ENCODE assay signal across 9 cellular contexts in genomic region chr6:56699066-56699654, GRCh38. TPM values are rescaled to one million over a fixed set of nuclear protein-coding genes. Genes with fewer than 3 reads are reported as not detected.
DNase-seq lines count a peak whose midpoint lies in the region; ATAC-seq, FAIRE-seq and TF ChIP-seq lines count a peak whose summit lies in the region.
"Had no signal": no experiment of that assay in that cellular context is flagged by ENCODE, and none has a peak within 500 bp of the region (broad histone marks: within the 10 kb centered on the region; RNA-seq: fewer than 3 reads in every experiment).

No MANE protein-coding gene starts in this region.

- 30 to 31% methylated on average over 1 of the region's 1 CpG for WGBS in upper lobe of left lung, 2 donors

- POLR2A ChIA-PET in BJ (lab: Charles Lee), result no interaction called here

- TF ChIP-seq CTCF in BJ (IDR thresholded peaks at IDR 0.05; ENCODE audit: insufficient read depth, low read depth, low read length), result peak; percentile 39; the same call in 1 of the 2 replicates
- peak in 5 of 6 experiments; percentile 17 to 39 (median 39) for TF ChIP-seq CTCF in upper lobe of left lung (IDR thresholded peaks at IDR 0.05)

- H3K27ac ChIP-seq in upper lobe of left lung, result no peak overlapping the region

- H3K4me1 ChIP-seq in upper lobe of left lung, result no peaks in the 10 kb centered on the region

- DNase-seq in BJ (ENCODE audit: low read depth), result no peak
- DNase-seq in HT-29 (ENCODE audit: low spot score), result peak; percentile 66
- peak; percentile 19 for DNase-seq in SKM-1 (lab: John Stamatoyannopoulos, UW; ENCODE audit: unreplicated experiment)
- DNase-seq in Right ventricle myocardium superior, result no peak
- DNase-seq in upper lobe of left lung, result no peak
- no peak for DNase-seq in urothelium cell line (ENCODE audit: low spot score)
- DNase-seq in NK-92 treated with Interleukin-12 subunit alpha and Interleukin-12 subunit beta, amount 100 ng/mL, for 24 hours (lab: John Stamatoyannopoulos, UW), result no peak

- CTCF ChIA-PET in BJ (lab: Yijun Ruan, JAX), result interaction anchor here (1.0 to 3.0 kb wide), 13 partner anchors 9 to 190 kb away, joined by 3 to 17 read pairs (median 4); partner anchors contain the start of gene DST

- TF ChIP-seq EP300 in upper lobe of left lung (IDR thresholded peaks at IDR 0.05), result no peak

- TF ChIP-seq POLR2A in upper lobe of left lung (IDR thresholded peaks at IDR 0.05), result no peak

- H3K36me3 ChIP-seq in BJ (ENCODE audit: control insufficient read depth, insufficient read depth, low read length) (no peaks in the 10 kb centered on the region), upper lobe of left lung (no peaks in the 10 kb centered on the region)

- ATAC-seq in Right ventricle myocardium superior (ENCODE audit: poor library complexity) (peak; percentile 70), upper lobe of left lung (ENCODE audit: low FRiP score in 2 of 2) (peak in 1 of 2 donors; percentile 68), GM19455 (IDR thresholded peaks at IDR 0.05; ENCODE audit: unreplicated experiment) (no peak)

- H3K4me3 ChIP-seq in BJ (ENCODE audit: low read depth, low read length) (no peak overlapping the region), upper lobe of left lung (no peak overlapping the region)

- H3K27me3 ChIP-seq in BJ (ENCODE audit: control insufficient read depth, insufficient read depth, low read length) (no peaks in the 10 kb centered on the region), upper lobe of left lung (no peaks in the 10 kb centered on the region)

- FAIRE-seq in urothelium cell line (lab: Jason Lieb, UNC), result no peak
- FAIRE-seq: H1 had no signal

- no peaks in the 10 kb centered on the region for H3K9me3 ChIP-seq in upper lobe of left lung

- intact Hi-C loops in Right ventricle myocardium superior (cut with DNase I), result loop anchor here (5.0 kb wide), 1 partner anchor 62 kb away; no protein-coding TSS in a partner anchor

RNA-seq across cellular contexts. Expression of gene DST, which starts 56.5 kb away (rescaled TPM):
- 80.6 and 110 TPM in 2 replicates for polyA plus RNA-seq in BJ (2011; rRNA removed)
- 341 and 421 TPM in 2 replicates for polyA minus RNA-seq in BJ (2011; rRNA and poly(A)+ RNA removed)
- total RNA-seq in HT-29 (2014; rRNA removed; shearing (Covaris generic)), result 32.8 and 33.5 TPM in 2 replicates
- total RNA-seq in Right ventricle myocardium superior (234 TPM), upper lobe of left lung (100 to 1,000 TPM; 241 to 477 (median 341) TPM)

Comparison
In these comparisons a context has a peak if more than half of its experiments do, and no peak if none do; other contexts are left out.
1. DNase-seq: peak in HT-29 (single experiment) and SKM-1 (single experiment); none in BJ (single experiment), Right ventricle myocardium superior (single experiment), upper lobe of left lung (0 of 2), urothelium cell line (single experiment) and NK-92 treated with Interleukin-12 subunit alpha and Interleukin-12 subunit beta, amount 100 ng/mL, for 24 hours (single experiment).